8 cellular contexts compared by ENCODE assay signal in the genomic region with DNA sequence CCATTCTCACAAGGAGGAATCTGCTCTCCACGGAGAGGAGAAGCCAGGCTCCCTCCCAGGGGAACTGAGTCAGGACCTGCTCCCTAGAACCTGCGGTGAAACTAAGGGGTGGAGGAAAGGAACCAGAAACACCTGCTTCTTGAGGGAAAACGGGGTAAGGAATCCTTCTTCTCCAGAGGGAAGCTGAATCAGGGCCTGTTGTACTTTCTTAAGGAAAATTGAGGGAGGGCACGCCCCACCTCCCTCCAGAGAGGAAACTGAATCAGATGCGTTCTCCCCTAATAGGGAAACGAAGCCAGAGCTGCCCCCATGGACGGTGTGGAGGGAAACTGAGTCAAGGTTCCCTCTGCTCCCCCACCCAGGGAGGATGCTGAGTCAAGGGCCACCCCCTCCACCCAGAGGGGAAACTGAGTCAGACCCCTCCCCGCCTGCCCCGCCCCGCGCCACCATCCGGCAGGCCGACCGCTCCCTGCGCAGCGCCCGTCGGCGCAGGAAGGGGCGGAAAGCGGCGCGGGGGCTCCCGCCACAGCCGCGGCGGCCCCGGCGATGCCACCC. TPM values are rescaled to one million over a fixed set of nuclear protein-coding genes. Genes with fewer than 3 reads are reported as not detected.
DNase-seq lines count a peak whose midpoint lies in the region; ATAC-seq, FAIRE-seq and TF ChIP-seq lines count a peak whose summit lies in the region.

No MANE protein-coding gene starts in this region.

- DNase-seq in WERI-Rb-1 (no peak), glutamatergic neuron (no peak), small intestine (no peak), DMS79 (lab: John Stamatoyannopoulos, UW) (no peak), NCI-H748 treated with DMSO at 0.1 percent for 48 hours (lab: John Stamatoyannopoulos, UW) (no peak)

- peaks cover 8% of the 10 kb centered on the region for H3K36me3 Mint-ChIP-seq in glutamatergic neuron (ENCODE audit: unreplicated experiment)

- H3K9me3 Mint-ChIP-seq in glutamatergic neuron (ENCODE audit: unreplicated experiment): peaks cover 6% of the 10 kb centered on the region

- no peaks in the 10 kb centered on the region for H3K27me3 ChIP-seq in WERI-Rb-1 (ENCODE audit: insufficient read depth, low read depth, severe bottlenecking)
- no peaks in the 10 kb centered on the region for H3K27me3 ChIP-seq in small intestine (ENCODE audit: control insufficient read depth in 2 of 2, insufficient read depth in 2 of 2, low read length in 2 of 2)

- H3K4me3 Mint-ChIP-seq in glutamatergic neuron (ENCODE audit: unreplicated experiment): peak overlapping the region; percentile 85

- H3K9me3 ChIP-seq in WERI-Rb-1 (ENCODE audit: severe bottlenecking): no peaks in the 10 kb centered on the region
- no peaks in the 10 kb centered on the region for H3K9me3 ChIP-seq in small intestine (ENCODE audit: control insufficient read depth, low read depth)

- H3K27ac ChIP-seq in 22Rv1 (peak overlapping the region; percentile 95), WERI-Rb-1 (peak overlapping the region; percentile 38; the same call in 1 of the 2 replicates), small intestine (ENCODE audit: low read depth in 1 of 2, low read length in 1 of 2) (peak overlapping the region; percentile 98 to 99)

- no peak; the same call in 1 of the 2 replicates for TF ChIP-seq CTCF in 22Rv1 (IDR thresholded peaks at IDR 0.05)
- no peak for TF ChIP-seq CTCF in WERI-Rb-1 (IDR thresholded peaks at IDR 0.05; ENCODE audit: low read depth, low read length)
- TF ChIP-seq CTCF in glutamatergic neuron (IDR thresholded peaks at IDR 0.05; ENCODE audit: partially characterized antibody, unreplicated experiment): no peak

- 0 to 2% (median 1%) methylated on average over 10 to 29 of the region's 29 CpGs for WGBS in small intestine, 3 donors

- peaks cover 8% of the 10 kb centered on the region for H3K4me1 Mint-ChIP-seq in glutamatergic neuron (ENCODE audit: low read depth, unreplicated experiment)

- H3K4me1 ChIP-seq in small intestine (ENCODE audit: control insufficient read depth in 2 of 2, insufficient read depth in 1 of 2, low read depth in 1 of 2, low read length in 1 of 2): peaks cover 2 to 3% of the 10 kb centered on the region in 2 donors

- H3K36me3 ChIP-seq in WERI-Rb-1 (peaks cover 41% of the 10 kb centered on the region), small intestine (ENCODE audit: control insufficient read depth in 2 of 2, insufficient read depth in 2 of 2, low read length in 2 of 2) (peaks cover 14 to 17% of the 10 kb centered on the region in 2 donors)

- H3K27me3 Mint-ChIP-seq in glutamatergic neuron (ENCODE audit: unreplicated experiment): peaks cover 5% of the 10 kb centered on the region

- ATAC-seq in GM21360 (IDR thresholded peaks at IDR 0.05; ENCODE audit: unreplicated experiment) (peak; percentile 30), HG03432 (IDR thresholded peaks at IDR 0.05; ENCODE audit: unreplicated experiment) (no peak)

- no peak overlapping the region for H3K27ac Mint-ChIP-seq in glutamatergic neuron (ENCODE audit: unreplicated experiment)

- peak overlapping the region; percentile 91 for H3K4me3 ChIP-seq in WERI-Rb-1 (ENCODE audit: low read depth, low read length)
- H3K4me3 ChIP-seq in small intestine (ENCODE audit: low read depth in 1 of 2, low read length in 2 of 2): peak overlapping the region; percentile 79 to 95

- FAIRE-seq in small intestine (lab: Jason Lieb, UNC): no peak

RNA-seq across cellular contexts. Expression of gene RELA, which starts 0.4 kb away (rescaled TPM):
- 61.2 TPM for total RNA-seq in glutamatergic neuron (ENCODE audit: unreplicated experiment)
- polyA plus RNA-seq in small intestine: 10 to 100 TPM; 32.2 to 40.5 (median 33.0) TPM

RNA-seq across cellular contexts. Expression of gene SIPA1, which starts 24.4 kb away (rescaled TPM):
- 21.4 TPM for total RNA-seq in glutamatergic neuron (ENCODE audit: unreplicated experiment)
- polyA plus RNA-seq in small intestine: 10 to 100 TPM; 21.7 to 45.2 (median 41.1) TPM

RNA-seq across cellular contexts. Expression of gene PCNX3, which starts 46.7 kb away (rescaled TPM):
- 43.3 TPM for total RNA-seq in glutamatergic neuron (ENCODE audit: unreplicated experiment)
- polyA plus RNA-seq in small intestine: 10 to 100 TPM; 12.7 to 25.7 (median 18.6) TPM

RNA-seq across cellular contexts. Expression of gene MAP3K11, which starts 48.3 kb away (rescaled TPM):
- 58.6 TPM for total RNA-seq in glutamatergic neuron (ENCODE audit: unreplicated experiment)
- polyA plus RNA-seq in small intestine: 100 to 1,000 TPM in 2 of 3 donors, 10 to 100 TPM in 1; 66.4 to 180 (median 175) TPM

RNA-seq across cellular contexts. Expression of gene KAT5, which starts 49.7 kb away (rescaled TPM):
- 71.3 TPM for total RNA-seq in glutamatergic neuron (ENCODE audit: unreplicated experiment)
- 10 to 100 TPM; 68.2 to 76.7 (median 73.9) TPM for polyA plus RNA-seq in small intestine

Comparison
In these comparisons a context has a peak if more than half of its experiments do, and no peak if none do; other contexts are left out.
1. H3K27ac ChIP-seq: peak in every context shown above with its lines; median percentile 98 in small intestine; 95 in 22Rv1; 38 in WERI-Rb-1.